ENCODE assay signal across 24 cellular contexts in the genomic region with DNA sequence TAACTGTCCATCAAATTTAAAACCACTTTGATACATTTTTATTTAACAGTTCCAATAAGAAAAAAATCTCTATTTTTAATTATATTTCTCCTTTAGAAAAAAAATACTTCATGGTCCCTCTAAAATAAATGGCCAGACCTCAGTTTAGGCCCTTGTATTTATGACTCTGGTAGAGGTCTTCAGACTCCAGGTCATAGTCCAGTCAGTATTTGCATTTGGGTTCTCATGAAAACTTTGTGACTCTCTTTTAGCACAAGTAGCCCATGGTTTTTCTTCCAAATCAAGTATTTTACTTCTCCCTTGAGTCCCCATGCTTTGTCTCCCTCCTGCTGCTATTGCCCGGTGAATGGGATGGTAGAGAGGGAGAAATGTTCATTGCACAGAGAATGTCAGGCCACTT. TPM values are rescaled to one million over a fixed set of nuclear protein-coding genes. Genes with fewer than 3 reads are reported as not detected.
DNase-seq lines count a peak whose midpoint lies in the region; ATAC-seq, FAIRE-seq and TF ChIP-seq lines count a peak whose summit lies in the region.
"Had no signal": no experiment of that assay in that cellular context is flagged by ENCODE, and none has a peak within 500 bp of the region (broad histone marks: within the 10 kb centered on the region; RNA-seq: fewer than 3 reads in every experiment).

No MANE protein-coding gene starts in this region.

- peaks cover 6% of the 10 kb centered on the region for H3K27me3 Mint-ChIP-seq in activated naive CD4-positive, alpha-beta T cell treated with anti-CD3 and anti-CD28 coated beads, Interleukin-2, amount 10 ng/mL, durations not matched to agents 7 days and 5 days
- H3K27me3 Mint-ChIP-seq: B cell; CD4-positive, alpha-beta T cell had no signal

- no peak overlapping the region for H2AFZ ChIP-seq in HepG2 (ENCODE audit: low read length)

- H3K4me3 ChIP-seq in HepG2 (replicated peaks in 1 of 3; ENCODE audit: insufficient read depth in 1 of 3, low read depth in 2 of 3, low read length in 3 of 3) = no peak overlapping the region
- no peak overlapping the region for H3K4me3 ChIP-seq in right lobe of liver
- H3K4me3 ChIP-seq in thyroid gland (replicated peaks in 1 of 3) = no peak overlapping the region
- H3K4me3 ChIP-seq: A549; BLaER1 treated with 17β-estradiol and CSF1 and Interleukin-3, amounts not matched to agents 10 nM and 100 nM had no signal

- peak overlapping the region; percentile 36 for H3K27ac ChIP-seq in HepG2 (ENCODE audit: extremely low read length, insufficient read depth, low read length)
- H3K27ac ChIP-seq in right lobe of liver = no peak overlapping the region
- peak overlapping the region; percentile 24 to 49 (median 42) for H3K27ac ChIP-seq in thyroid gland
- H3K27ac ChIP-seq: 22Rv1; A549; BLaER1 treated with 17β-estradiol and CSF1 and Interleukin-3, amounts not matched to agents 10 nM and 100 nM; C4-2B had no signal

- no peaks in the 10 kb centered on the region for H3K9me3 Mint-ChIP-seq in activated naive CD4-positive, alpha-beta T cell treated with anti-CD3 and anti-CD28 coated beads, Interleukin-2, amount 10 ng/mL, durations not matched to agents 7 days and 5 days
- H3K9me3 Mint-ChIP-seq: CD4-positive, alpha-beta T cell; CD8-positive, alpha-beta T cell had no signal

- no peak overlapping the region for H3K4me3 Mint-ChIP-seq in activated naive CD4-positive, alpha-beta T cell treated with anti-CD3 and anti-CD28 coated beads, Interleukin-2, amount 10 ng/mL, durations not matched to agents 7 days and 5 days
- H3K4me3 Mint-ChIP-seq: B cell; CD4-positive, alpha-beta T cell; CD8-positive, alpha-beta T cell had no signal

- 82% methylated on average over 1 of the region's 1 CpG for WGBS in HepG2 (ENCODE audit: low lambda C conversion rate)
- WGBS in right lobe of liver (ENCODE audit: insufficient coverage, low coverage, low lambda C conversion rate, missing lambda C conversion rate) = 75% methylated on average over 1 of the region's 1 CpG
- WGBS in thyroid gland, 2 donors = 59 to 71% methylated on average over 1 of the region's 1 CpG

- H3K4me1 Mint-ChIP-seq in activated naive CD4-positive, alpha-beta T cell treated with anti-CD3 and anti-CD28 coated beads, Interleukin-2, amount 10 ng/mL, durations not matched to agents 7 days and 5 days = peaks cover 6% of the 10 kb centered on the region

- no peaks in the 10 kb centered on the region; the same call in 1 of the 2 replicates for H4K20me1 ChIP-seq in HepG2 (ENCODE audit: insufficient read depth, low read length)

- H3K4me1 ChIP-seq in HepG2 (ENCODE audit: insufficient read depth, low read length) (peaks cover 65% of the 10 kb centered on the region), right lobe of liver (peaks cover 0 to 26% (median 8%) of the 10 kb centered on the region in 4 donors), thyroid gland (peaks cover 14 to 28% of the 10 kb centered on the region in 2 donors)

- in situ Hi-C loops in HepG2 (cut with HindIII; ENCODE audit: extremely low pct_ligation_motif_present, low pct_unique_long_range_greater_than_20kb) = no loop called here

- H3K27ac Mint-ChIP-seq in activated naive CD4-positive, alpha-beta T cell treated with anti-CD3 and anti-CD28 coated beads, Interleukin-2, amount 10 ng/mL, durations not matched to agents 7 days and 5 days = no peak overlapping the region
- H3K27ac Mint-ChIP-seq: B cell; CD4-positive, alpha-beta T cell; CD8-positive, alpha-beta T cell had no signal

- no peak for TF ChIP-seq RAD21 in HepG2 (CRISPR knock-in tag; IDR thresholded peaks at IDR 0.05)

- no peak for ATAC-seq in HepG2
- ATAC-seq in right lobe of liver = peak in 3 of 4 donors; percentile 44 to 51 (median 47)
- no peak for ATAC-seq in HG03159 (IDR thresholded peaks at IDR 0.05; ENCODE audit: unreplicated experiment)
- ATAC-seq in GM19351 (IDR thresholded peaks at IDR 0.05; ENCODE audit: unreplicated experiment) = no peak
- ATAC-seq: A549; CD8-positive, alpha-beta T cell had no signal

- intact Hi-C loops in HepG2 (cut with micrococcal nuclease; ENCODE audit: unreplicated experiment) = no loop called here
- intact Hi-C loops in right lobe of liver (cut with DNase I) = no loop called here
- intact Hi-C loops in thyroid gland (cut with DNase I) = no loop called here

- no TSS peak for BruUV-seq in HepG2 (replicated peaks; lab: Mats Ljungman, UMichigan)

- H3K9me3 ChIP-seq in HepG2 (ENCODE audit: low read length) (no peaks in the 10 kb centered on the region), right lobe of liver (no peaks in the 10 kb centered on the region), thyroid gland (no peaks in the 10 kb centered on the region)
- H3K9me3 ChIP-seq: A549; BLaER1 treated with 17β-estradiol and CSF1 and Interleukin-3, amounts not matched to agents 10 nM and 100 nM; Caco-2 had no signal

- FAIRE-seq in islet of Langerhans (lab: Jason Lieb, UNC) (peak; percentile 30), HepG2 (lab: Jason Lieb, UNC) (no peak)
- FAIRE-seq: A549, D721Med, G401.6, GM12891, GM19239 had no signal

- POLR2A ChIA-PET in HepG2 (lab: Yijun Ruan, JAX) = interaction anchor here (0.8 to 12.6 kb wide), 2 partner anchors 28 to 82 kb away, joined by 3 to 277 read pairs; a partner anchor contains a TSS

- TF ChIP-seq CTCF in HepG2 (CRISPR knock-in tag; IDR thresholded peaks at IDR 0.05) = no peak
- TF ChIP-seq CTCF in right lobe of liver (IDR thresholded peaks at IDR 0.05) = no peak
- TF ChIP-seq CTCF in thyroid gland (IDR thresholded peaks at IDR 0.05) = no peak

- H3K4me2 ChIP-seq in HepG2 (ENCODE audit: low read depth, low read length) = peak overlapping the region; percentile 37
- H3K4me2 ChIP-seq: A549; BLaER1 treated with 17β-estradiol and CSF1 and Interleukin-3, amounts not matched to agents 10 nM and 100 nM had no signal

- peaks cover 8% of the 10 kb centered on the region for H3K79me2 ChIP-seq in HepG2 (ENCODE audit: insufficient read depth, low read length)

- CTCF ChIA-PET in HepG2 (lab: Yijun Ruan, JAX; ENCODE audit: low intra/inter-chr PET ratio, low total read pairs) = no interaction called here
- CTCF ChIA-PET in activated naive CD4-positive, alpha-beta T cell treated with anti-CD3 and anti-CD28 coated beads, Interleukin-2, amount 10 ng/mL, durations not matched to agents 7 days and 5 days (lab: Charles Lee) = no interaction called here

- peaks cover 26% of the 10 kb centered on the region for H3K36me3 Mint-ChIP-seq in activated naive CD4-positive, alpha-beta T cell treated with anti-CD3 and anti-CD28 coated beads, Interleukin-2, amount 10 ng/mL, durations not matched to agents 7 days and 5 days

- TF ChIP-seq POLR2A in HepG2 (IDR thresholded peaks at IDR 0.05; ENCODE audit: insufficient read depth in 1 of 2, low read depth in 2 of 2, low read length in 2 of 2) = no peak
- TF ChIP-seq POLR2A in right lobe of liver (IDR thresholded peaks at IDR 0.05) = no peak
- no peak for TF ChIP-seq POLR2A in thyroid gland (IDR thresholded peaks at IDR 0.05)

- DNase-seq in HepG2 (ENCODE audit: low spot score) (no peak), right lobe of liver (no peak), thyroid gland (no peak)
- DNase-seq in activated naive CD4-positive, alpha-beta T cell treated with anti-CD3 and anti-CD28 coated beads, Interleukin-2, amount 10 ng/mL, durations not matched to agents 7 days and 5 days = no peak
- DNase-seq: AML-193; Caco-2; Calu3; CD4-positive, alpha-beta T cell; CD8-positive, alpha-beta T cell; DMS79 treated with DMSO at 0.1 percent for 48 hours; GF-D8 had no signal

- no peak overlapping the region for H3K9ac ChIP-seq in HepG2 (ENCODE audit: insufficient read depth, low read depth, low read length)
- H3K9ac ChIP-seq: BLaER1 treated with 17β-estradiol and CSF1 and Interleukin-3, amounts not matched to agents 10 nM and 100 nM had no signal

- TF ChIP-seq EP300 in HepG2 (IDR thresholded peaks at IDR 0.05; ENCODE audit: low read depth in 2 of 2, low read length in 2 of 2) (no peak), HepG2 (CRISPR knock-in tag; IDR thresholded peaks at IDR 0.05; ENCODE audit: borderline replicate concordance) (no peak)

- no peaks in the 10 kb centered on the region; a peak in 1 of 5 replicates for H3K27me3 ChIP-seq in HepG2 (ENCODE audit: control insufficient read depth in 1 of 2, insufficient read depth in 2 of 2, low read length in 2 of 2)
- H3K27me3 ChIP-seq in right lobe of liver = no peaks in the 10 kb centered on the region
- H3K27me3 ChIP-seq in thyroid gland = no peaks in the 10 kb centered on the region

- peaks cover 0 to 31% of the 10 kb centered on the region in 2 experiments; a peak in 3 of 5 replicates for H3K36me3 ChIP-seq in HepG2 (replicated peaks in 1 of 2; ENCODE audit: control insufficient read depth in 1 of 2, insufficient read depth in 2 of 2, low read length in 2 of 2)
- H3K36me3 ChIP-seq in right lobe of liver = peaks cover 5 to 12% (median 8%) of the 10 kb centered on the region in 4 donors
- H3K36me3 ChIP-seq in thyroid gland = peaks cover 0 to 4% of the 10 kb centered on the region in 2 donors

RNA-seq across cellular contexts. Expression of a gene that starts 5.5 kb away (rescaled TPM):
- total RNA-seq in HepG2 (2016; rRNA removed; fragmentation: Illumina TruSeq; extraction: Trizol) (42.9 and 46.2 TPM in 2 replicates), right lobe of liver (100 to 1,000 TPM in 1 of 6 experiments, 10 to 100 TPM in 5; 24.7 to 129 (median 38.4) TPM), thyroid gland (10 to 100 TPM in 1 of 4 donors, 1 to 10 TPM in 3; 8.7 to 13.3 (median 9.8) TPM)
- total RNA-seq in HepG2 (2016; cell fraction: cytosol; rRNA removed; fragmentation: Illumina TruSeq; extraction: Trizol; ENCODE audit: low read depth) = 16.2 and 18.7 TPM in 2 replicates
- 33.8 and 43.7 TPM in 2 replicates for total RNA-seq in HepG2 (2016; cell fraction: insoluble cytoplasmic fraction; rRNA removed; fragmentation: Illumina TruSeq; extraction: Trizol)
- 46.0 and 52.4 TPM in 2 replicates for total RNA-seq in HepG2 (2016; cell fraction: membrane; rRNA removed; fragmentation: Illumina TruSeq; extraction: Trizol)
- total RNA-seq in HepG2 (2016; cell fraction: nucleus; rRNA removed; fragmentation: Illumina TruSeq; extraction: Trizol) = 54.5 and 68.3 TPM in 2 replicates
- polyA plus RNA-seq in HepG2 (2011; rRNA removed) = 207 and 236 TPM in 2 replicates
- polyA plus RNA-seq in HepG2 (2011; cell fraction: cytosol; rRNA removed) = 169 and 172 TPM in 2 replicates
- 405 and 408 TPM in 2 replicates for polyA plus RNA-seq in HepG2 (2011; cell fraction: nucleus; rRNA removed)
- 154 and 177 TPM in 2 replicates for polyA plus RNA-seq in HepG2 (2012)
- polyA plus RNA-seq in HepG2 (2016; cell fraction: cytosol; fragmentation: Illumina TruSeq; extraction: Trizol; ENCODE audit: low read depth) = 29.3 and 33.1 TPM in 2 replicates
- polyA plus RNA-seq in HepG2 (2016; cell fraction: insoluble cytoplasmic fraction; fragmentation: Illumina TruSeq; extraction: Trizol; ENCODE audit: low read depth) = 87.9 and 114 TPM in 2 replicates
- 97.4 TPM in 2 replicates for polyA plus RNA-seq in HepG2 (2016; cell fraction: membrane; fragmentation: Illumina TruSeq; extraction: Trizol; ENCODE audit: low read depth)
- 269 and 299 TPM in 2 replicates for polyA plus RNA-seq in HepG2 (2016; cell fraction: nucleus; fragmentation: Illumina TruSeq; extraction: Trizol; ENCODE audit: insufficient read depth, low read depth)
- polyA minus RNA-seq in HepG2 (2011; rRNA and poly(A)+ RNA removed; ENCODE audit: low replicate concordance) = 0.84 and 364 TPM in 2 replicates
- 105 and 111 TPM in 2 replicates for polyA minus RNA-seq in HepG2 (2011; cell fraction: cytosol; rRNA and poly(A)+ RNA removed)
- polyA minus RNA-seq in HepG2 (2011; cell fraction: nucleus; rRNA and poly(A)+ RNA removed) = 100 and 101 TPM in 2 replicates
- total RNA-seq: A172 had no signal

RNA-seq across cellular contexts. Expression of a gene that starts 23.5 kb away (rescaled TPM):
- total RNA-seq in HepG2 (2016; rRNA removed; fragmentation: Illumina TruSeq; extraction: Trizol) (68.8 and 71.0 TPM in 2 replicates), right lobe of liver (10 to 100 TPM; 37.0 to 73.5 (median 45.0) TPM), thyroid gland (100 to 1,000 TPM in 3 of 4 donors, 10 to 100 TPM in 1; 86.1 to 178 (median 145) TPM)
- 32.4 and 32.8 TPM in 2 replicates for total RNA-seq in HepG2 (2016; cell fraction: cytosol; rRNA removed; fragmentation: Illumina TruSeq; extraction: Trizol; ENCODE audit: low read depth)
- total RNA-seq in HepG2 (2016; cell fraction: insoluble cytoplasmic fraction; rRNA removed; fragmentation: Illumina TruSeq; extraction: Trizol) = 65.7 and 69.8 TPM in 2 replicates
- 46.1 and 51.6 TPM in 2 replicates for total RNA-seq in HepG2 (2016; cell fraction: membrane; rRNA removed; fragmentation: Illumina TruSeq; extraction: Trizol)
- 31.2 and 37.2 TPM in 2 replicates for total RNA-seq in HepG2 (2016; cell fraction: nucleus; rRNA removed; fragmentation: Illumina TruSeq; extraction: Trizol)
- polyA plus RNA-seq in HepG2 (2011; rRNA removed) = 73.7 and 79.1 TPM in 2 replicates
- 71.0 and 107 TPM in 2 replicates for polyA plus RNA-seq in HepG2 (2011; cell fraction: cytosol; rRNA removed)
- 91.9 and 106 TPM in 2 replicates for polyA plus RNA-seq in HepG2 (2011; cell fraction: nucleus; rRNA removed)
- 53.0 and 55.5 TPM in 2 replicates for polyA plus RNA-seq in HepG2 (2012)
- polyA plus RNA-seq in HepG2 (2016; cell fraction: cytosol; fragmentation: Illumina TruSeq; extraction: Trizol; ENCODE audit: low read depth) = 35.2 and 41.6 TPM in 2 replicates
- polyA plus RNA-seq in HepG2 (2016; cell fraction: insoluble cytoplasmic fraction; fragmentation: Illumina TruSeq; extraction: Trizol; ENCODE audit: low read depth) = 87.4 and 92.0 TPM in 2 replicates
- polyA plus RNA-seq in HepG2 (2016; cell fraction: membrane; fragmentation: Illumina TruSeq; extraction: Trizol; ENCODE audit: low read depth) = 50.3 and 58.0 TPM in 2 replicates
- polyA plus RNA-seq in HepG2 (2016; cell fraction: nucleus; fragmentation: Illumina TruSeq; extraction: Trizol; ENCODE audit: insufficient read depth, low read depth) = 72.1 and 80.1 TPM in 2 replicates
- polyA minus RNA-seq in HepG2 (2011; rRNA and poly(A)+ RNA removed; ENCODE audit: low replicate concordance) = 42.1 and 55.4 TPM in 2 replicates
- 21.1 and 28.5 TPM in 2 replicates for polyA minus RNA-seq in HepG2 (2011; cell fraction: cytosol; rRNA and poly(A)+ RNA removed)
- polyA minus RNA-seq in HepG2 (2011; cell fraction: nucleus; rRNA and poly(A)+ RNA removed) = 14.3 and 15.8 TPM in 2 replicates

RNA-seq across cellular contexts. Expression of a gene that starts 23.5 kb away (rescaled TPM):
- total RNA-seq in HepG2 (2016; rRNA removed; fragmentation: Illumina TruSeq; extraction: Trizol) (16.5 and 21.9 TPM in 2 replicates), right lobe of liver (1 to 10 TPM; 2.9 to 8.4 (median 4.6) TPM), thyroid gland (1 to 10 TPM; 5.5 to 7.7 (median 6.8) TPM)
- total RNA-seq in HepG2 (2016; cell fraction: cytosol; rRNA removed; fragmentation: Illumina TruSeq; extraction: Trizol; ENCODE audit: low read depth) = 3.7 and 4.5 TPM in 2 replicates
- total RNA-seq in HepG2 (2016; cell fraction: insoluble cytoplasmic fraction; rRNA removed; fragmentation: Illumina TruSeq; extraction: Trizol) = 18.6 and 19.4 TPM in 2 replicates
- 11.4 and 11.5 TPM in 2 replicates for total RNA-seq in HepG2 (2016; cell fraction: membrane; rRNA removed; fragmentation: Illumina TruSeq; extraction: Trizol)
- total RNA-seq in HepG2 (2016; cell fraction: nucleus; rRNA removed; fragmentation: Illumina TruSeq; extraction: Trizol) = 13.4 and 14.8 TPM in 2 replicates
- polyA plus RNA-seq in HepG2 (2011; rRNA removed) = 10.7 and 14.1 TPM in 2 replicates
- polyA plus RNA-seq in HepG2 (2011; cell fraction: cytosol; rRNA removed) = 10.2 and 12.5 TPM in 2 replicates
- 17.6 and 19.3 TPM in 2 replicates for polyA plus RNA-seq in HepG2 (2011; cell fraction: nucleus; rRNA removed)
- 16.5 and 20.2 TPM in 2 replicates for polyA plus RNA-seq in HepG2 (2012)
- polyA plus RNA-seq in HepG2 (2016; cell fraction: cytosol; fragmentation: Illumina TruSeq; extraction: Trizol; ENCODE audit: low read depth) = 2.6 and 3.0 TPM in 2 replicates
- polyA plus RNA-seq in HepG2 (2016; cell fraction: insoluble cytoplasmic fraction; fragmentation: Illumina TruSeq; extraction: Trizol; ENCODE audit: low read depth) = 22.1 and 23.7 TPM in 2 replicates
- polyA plus RNA-seq in HepG2 (2016; cell fraction: membrane; fragmentation: Illumina TruSeq; extraction: Trizol; ENCODE audit: low read depth) = 8.2 and 8.4 TPM in 2 replicates
- polyA plus RNA-seq in HepG2 (2016; cell fraction: nucleus; fragmentation: Illumina TruSeq; extraction: Trizol; ENCODE audit: insufficient read depth, low read depth) = 39.8 and 46.5 TPM in 2 replicates
- 12.7 and 32.5 TPM in 2 replicates for polyA minus RNA-seq in HepG2 (2011; rRNA and poly(A)+ RNA removed; ENCODE audit: low replicate concordance)
- 4.7 and 5.5 TPM in 2 replicates for polyA minus RNA-seq in HepG2 (2011; cell fraction: cytosol; rRNA and poly(A)+ RNA removed)
- polyA minus RNA-seq in HepG2 (2011; cell fraction: nucleus; rRNA and poly(A)+ RNA removed) = 14.2 and 14.9 TPM in 2 replicates

RNA-seq across cellular contexts. Expression of a gene that starts 35.8 kb away (rescaled TPM):
- total RNA-seq in HepG2 (2016; rRNA removed; fragmentation: Illumina TruSeq; extraction: Trizol) = 60.7 and 65.6 TPM in 2 replicates
- total RNA-seq in HepG2 (2016; cell fraction: cytosol; rRNA removed; fragmentation: Illumina TruSeq; extraction: Trizol; ENCODE audit: low read depth) = 18.8 and 19.1 TPM in 2 replicates
- total RNA-seq in HepG2 (2016; cell fraction: insoluble cytoplasmic fraction; rRNA removed; fragmentation: Illumina TruSeq; extraction: Trizol) = 46.9 and 70.8 TPM in 2 replicates
- total RNA-seq in HepG2 (2016; cell fraction: membrane; rRNA removed; fragmentation: Illumina TruSeq; extraction: Trizol) = 50.4 and 56.7 TPM in 2 replicates
- 40.4 and 47.3 TPM in 2 replicates for total RNA-seq in HepG2 (2016; cell fraction: nucleus; rRNA removed; fragmentation: Illumina TruSeq; extraction: Trizol)
- polyA plus RNA-seq in HepG2 (2011; rRNA removed) = 43.6 and 59.7 TPM in 2 replicates
- polyA plus RNA-seq in HepG2 (2011; cell fraction: cytosol; rRNA removed) = 25.3 and 50.1 TPM in 2 replicates
- 161 and 196 TPM in 2 replicates for polyA plus RNA-seq in HepG2 (2011; cell fraction: nucleus; rRNA removed)
- 24.4 and 29.3 TPM in 2 replicates for polyA plus RNA-seq in HepG2 (2012)
- polyA plus RNA-seq in HepG2 (2016; cell fraction: cytosol; fragmentation: Illumina TruSeq; extraction: Trizol; ENCODE audit: low read depth) = 14.3 and 15.4 TPM in 2 replicates
- polyA plus RNA-seq in HepG2 (2016; cell fraction: insoluble cytoplasmic fraction; fragmentation: Illumina TruSeq; extraction: Trizol; ENCODE audit: low read depth) = 44.9 and 56.6 TPM in 2 replicates
- 34.1 and 38.8 TPM in 2 replicates for polyA plus RNA-seq in HepG2 (2016; cell fraction: membrane; fragmentation: Illumina TruSeq; extraction: Trizol; ENCODE audit: low read depth)
- 112 and 124 TPM in 2 replicates for polyA plus RNA-seq in HepG2 (2016; cell fraction: nucleus; fragmentation: Illumina TruSeq; extraction: Trizol; ENCODE audit: insufficient read depth, low read depth)
- polyA minus RNA-seq in HepG2 (2011; rRNA and poly(A)+ RNA removed; ENCODE audit: low replicate concordance) = 19.0 and 76.7 TPM in 2 replicates
- 27.9 and 32.8 TPM in 2 replicates for polyA minus RNA-seq in HepG2 (2011; cell fraction: cytosol; rRNA and poly(A)+ RNA removed)
- polyA minus RNA-seq in HepG2 (2011; cell fraction: nucleus; rRNA and poly(A)+ RNA removed) = 19.3 and 19.8 TPM in 2 replicates
- 10 to 100 TPM in 3 of 6 experiments, 1 to 10 TPM in 3; 5.6 to 17.5 (median 11.0) TPM for total RNA-seq in right lobe of liver
- total RNA-seq in thyroid gland = 100 to 1,000 TPM in 1 of 4 donors, 10 to 100 TPM in 3; 75.4 to 107 (median 88.1) TPM

RNA-seq across cellular contexts. Expression of a gene that starts 51.1 kb away (rescaled TPM):
- total RNA-seq in HepG2 (2016; rRNA removed; fragmentation: Illumina TruSeq; extraction: Trizol) = 48.1 and 59.8 TPM in 2 replicates
- 35.7 and 39.2 TPM in 2 replicates for total RNA-seq in HepG2 (2016; cell fraction: cytosol; rRNA removed; fragmentation: Illumina TruSeq; extraction: Trizol; ENCODE audit: low read depth)
- 48.7 and 55.8 TPM in 2 replicates for total RNA-seq in HepG2 (2016; cell fraction: insoluble cytoplasmic fraction; rRNA removed; fragmentation: Illumina TruSeq; extraction: Trizol)
- total RNA-seq in HepG2 (2016; cell fraction: membrane; rRNA removed; fragmentation: Illumina TruSeq; extraction: Trizol) = 37.2 and 42.1 TPM in 2 replicates
- total RNA-seq in HepG2 (2016; cell fraction: nucleus; rRNA removed; fragmentation: Illumina TruSeq; extraction: Trizol) = 58.3 and 64.6 TPM in 2 replicates
- 12.2 and 12.6 TPM in 2 replicates for polyA plus RNA-seq in HepG2 (2011; rRNA removed)
- polyA plus RNA-seq in HepG2 (2011; cell fraction: cytosol; rRNA removed) = 5.8 and 6.0 TPM in 2 replicates
- polyA plus RNA-seq in HepG2 (2011; cell fraction: nucleus; rRNA removed) = 18.9 and 23.2 TPM in 2 replicates
- polyA plus RNA-seq in HepG2 (2012) = 15.3 and 20.8 TPM in 2 replicates
- 3.5 and 4.7 TPM in 2 replicates for polyA plus RNA-seq in HepG2 (2016; cell fraction: cytosol; fragmentation: Illumina TruSeq; extraction: Trizol; ENCODE audit: low read depth)
- polyA plus RNA-seq in HepG2 (2016; cell fraction: insoluble cytoplasmic fraction; fragmentation: Illumina TruSeq; extraction: Trizol; ENCODE audit: low read depth) = 30.2 and 31.7 TPM in 2 replicates
- 7.6 and 8.6 TPM in 2 replicates for polyA plus RNA-seq in HepG2 (2016; cell fraction: membrane; fragmentation: Illumina TruSeq; extraction: Trizol; ENCODE audit: low read depth)
- 55.6 and 64.3 TPM in 2 replicates for polyA plus RNA-seq in HepG2 (2016; cell fraction: nucleus; fragmentation: Illumina TruSeq; extraction: Trizol; ENCODE audit: insufficient read depth, low read depth)
- polyA minus RNA-seq in HepG2 (2011; rRNA and poly(A)+ RNA removed; ENCODE audit: low replicate concordance) = 9.0 and 14.8 TPM in 2 replicates
- polyA minus RNA-seq in HepG2 (2011; cell fraction: cytosol; rRNA and poly(A)+ RNA removed) = 15.4 and 17.1 TPM in 2 replicates
- polyA minus RNA-seq in HepG2 (2011; cell fraction: nucleus; rRNA and poly(A)+ RNA removed) = 88.7 and 96.8 TPM in 2 replicates
- 10 to 100 TPM in 3 of 6 experiments, 1 to 10 TPM in 3; 7.1 to 14.2 (median 10.0) TPM for total RNA-seq in right lobe of liver
- total RNA-seq in thyroid gland = 10 to 100 TPM; 34.1 to 47.9 (median 40.4) TPM

Comparison
In these comparisons a context has a peak if more than half of its experiments do, and no peak if none do; other contexts are left out.
1. ATAC-seq: peak in right lobe of liver (3 of 4); none in HepG2 (single experiment), HG03159 (single experiment) and GM19351 (single experiment).
2. H3K27ac ChIP-seq: peak in HepG2 (single experiment) and thyroid gland (3 of 3); none in right lobe of liver (0 of 3).